In genomic region chr2:192487636-192488035, GRCh38 we compare ENCODE assay signal across 17 cellular contexts.
DNase-seq lines count a peak whose midpoint lies in the region; ATAC-seq, FAIRE-seq and TF ChIP-seq lines count a peak whose summit lies in the region.
"Had no signal": no experiment of that assay in that cellular context is flagged by ENCODE, and none has a peak within 500 bp of the region (broad histone marks: within the 10 kb centered on the region; RNA-seq: fewer than 3 reads in every experiment).

No MANE protein-coding gene starts in this region.

- H3K4me3 ChIP-seq in PC-9 (no peak overlapping the region), hepatocyte (no peak overlapping the region), small intestine (ENCODE audit: low read depth in 1 of 2, low read length in 2 of 2) (peak overlapping the region in 1 of 2 donors; percentile 36)
- H3K4me3 ChIP-seq: BLaER1 treated with 17β-estradiol and CSF1 and Interleukin-3, amounts not matched to agents 10 nM and 100 nM; GM12878; HAP-1 had no signal

- no peaks in the 10 kb centered on the region for H3K27me3 Mint-ChIP-seq in Calu3 (ENCODE audit: unreplicated experiment)
- no peaks in the 10 kb centered on the region for H3K27me3 Mint-ChIP-seq in HFFc6 (ENCODE audit: insufficient read depth)
- H3K27me3 Mint-ChIP-seq: CD4-positive, CD25-positive, alpha-beta regulatory T cell had no signal

- no peak for FAIRE-seq in small intestine (lab: Jason Lieb, UNC)
- FAIRE-seq: GM12878, H1 had no signal

- TF ChIP-seq CTCF in Calu3 (IDR thresholded peaks at IDR 0.05; ENCODE audit: unreplicated experiment) (no peak), PC-9 (conservative IDR thresholded peaks at IDR 0.05) (no peak), hepatocyte (IDR thresholded peaks at IDR 0.05; ENCODE audit: poor library complexity) (no peak), HFFc6 (IDR thresholded peaks at IDR 0.05) (no peak)

- POLR2A ChIA-PET in PC-9 (lab: Charles Lee; ENCODE audit: unreplicated experiment): no interaction called here

- WGBS in hepatocyte (ENCODE audit: low lambda C conversion rate, missing lambda C conversion rate): 87% methylated on average over 11 of the region's 11 CpGs
- 25 to 57% (median 31%) methylated on average over 11 of the region's 11 CpGs for WGBS in small intestine, 3 donors

- H3K36me3 Mint-ChIP-seq in Calu3 (ENCODE audit: insufficient read depth, unreplicated experiment) (peaks cover 5% of the 10 kb centered on the region), HFFc6 (ENCODE audit: low read depth) (no peaks in the 10 kb centered on the region)
- H3K36me3 Mint-ChIP-seq: CD4-positive, CD25-positive, alpha-beta regulatory T cell had no signal

- 0 out of 2 replicates have a peak overlapping the region, but pooled peaks have one; percentile 16 for H2AFZ ChIP-seq in PC-9
- H2AFZ ChIP-seq in hepatocyte: no peak overlapping the region

- H3K36me3 ChIP-seq in PC-9 (ENCODE audit: low read depth) (no peaks in the 10 kb centered on the region), hepatocyte (replicated peaks; ENCODE audit: insufficient read depth, low read depth) (no peaks in the 10 kb centered on the region), small intestine (ENCODE audit: control insufficient read depth in 2 of 2, insufficient read depth in 2 of 2, low read length in 2 of 2) (no peaks in the 10 kb centered on the region)
- H3K36me3 ChIP-seq: BLaER1 treated with 17β-estradiol and CSF1 and Interleukin-3, amounts not matched to agents 10 nM and 100 nM; HAP-1 had no signal

- H3K27ac Mint-ChIP-seq in Calu3 (ENCODE audit: unreplicated experiment) (peak overlapping the region; percentile 69), HFFc6 (no peak overlapping the region)

- no peaks in the 10 kb centered on the region for H3K79me2 ChIP-seq in PC-9 (ENCODE audit: low read depth)
- H3K79me2 ChIP-seq in hepatocyte: no peaks in the 10 kb centered on the region

- ATAC-seq in GM19328 (IDR thresholded peaks at IDR 0.05; ENCODE audit: unreplicated experiment) (no peak), HG03432 (IDR thresholded peaks at IDR 0.05; ENCODE audit: unreplicated experiment) (no peak)
- ATAC-seq: GM12878 had no signal

- H3K9me3 ChIP-seq in PC-9 (ENCODE audit: insufficient read depth, low read depth) (no peaks in the 10 kb centered on the region), hepatocyte (ENCODE audit: low read depth) (no peaks in the 10 kb centered on the region), small intestine (ENCODE audit: control insufficient read depth, low read depth) (no peaks in the 10 kb centered on the region)

- BruUV-seq in Calu3 (replicated peaks; lab: Mats Ljungman, UMichigan): no TSS peak
- no TSS peak for BruUV-seq in PC-9 (replicated peaks; lab: Mats Ljungman, UMichigan)

- H3K9me2 ChIP-seq in PC-9 (ENCODE audit: insufficient read depth) (no peaks in the 10 kb centered on the region; the same call in 1 of the 2 replicates), hepatocyte (replicated peaks; ENCODE audit: insufficient read depth) (no peaks in the 10 kb centered on the region)

- H3K4me3 Mint-ChIP-seq in Calu3 (ENCODE audit: low read depth, unreplicated experiment): peak overlapping the region; percentile 68
- H3K4me3 Mint-ChIP-seq in HFFc6: no peak overlapping the region
- H3K4me3 Mint-ChIP-seq: CD4-positive, CD25-positive, alpha-beta regulatory T cell had no signal

- H3K9me3 Mint-ChIP-seq in Calu3 (ENCODE audit: low read depth, unreplicated experiment): no peaks in the 10 kb centered on the region
- H3K9me3 Mint-ChIP-seq in HFFc6: peaks cover 41% of the 10 kb centered on the region

- intact Hi-C loops in Calu3 (cut with micrococcal nuclease; ENCODE audit: unreplicated experiment): no loop called here
- intact Hi-C loops in PC-9 (cut with micrococcal nuclease; ENCODE audit: unreplicated experiment): no loop called here

- CTCF ChIA-PET in Calu3 (lab: Charles Lee): no interaction called here
- CTCF ChIA-PET in PC-9 (lab: Charles Lee): no interaction called here

- no peak overlapping the region for H3K27ac ChIP-seq in PC-9
- peak overlapping the region; percentile 92 for H3K27ac ChIP-seq in hepatocyte
- peak overlapping the region; percentile 92 to 95 for H3K27ac ChIP-seq in small intestine (ENCODE audit: low read depth in 1 of 2, low read length in 1 of 2)
- H3K27ac ChIP-seq: BLaER1 treated with 17β-estradiol and CSF1 and Interleukin-3, amounts not matched to agents 10 nM and 100 nM; HL-60 had no signal

- H3K27me3 ChIP-seq in PC-9 (ENCODE audit: insufficient read depth, low read depth) (no peaks in the 10 kb centered on the region), hepatocyte (no peaks in the 10 kb centered on the region), small intestine (ENCODE audit: control insufficient read depth in 2 of 2, insufficient read depth in 2 of 2, low read length in 2 of 2) (no peaks in the 10 kb centered on the region)
- H3K27me3 ChIP-seq: BLaER1 treated with 17β-estradiol and CSF1 and Interleukin-3, amounts not matched to agents 10 nM and 100 nM had no signal

- H3K4me1 ChIP-seq in PC-9 (replicated peaks; ENCODE audit: insufficient read depth): no peaks in the 10 kb centered on the region
- H3K4me1 ChIP-seq in hepatocyte (ENCODE audit: insufficient read depth): no peaks in the 10 kb centered on the region
- H3K4me1 ChIP-seq in small intestine (ENCODE audit: control insufficient read depth in 2 of 2, insufficient read depth in 1 of 2, low read depth in 1 of 2, low read length in 1 of 2): peaks cover 0 to 3% of the 10 kb centered on the region in 2 donors
- H3K4me1 ChIP-seq: BLaER1 treated with 17β-estradiol and CSF1 and Interleukin-3, amounts not matched to agents 10 nM and 100 nM; HAP-1 had no signal

- H3K4me2 ChIP-seq in PC-9 (peak overlapping the region; percentile 28; the same call in 1 of the 2 replicates), hepatocyte (peak overlapping the region; percentile 49)
- H3K4me2 ChIP-seq: BLaER1 treated with 17β-estradiol and CSF1 and Interleukin-3, amounts not matched to agents 10 nM and 100 nM had no signal

- H3K4me1 Mint-ChIP-seq in Calu3 (ENCODE audit: low read depth, unreplicated experiment) (peaks cover 16% of the 10 kb centered on the region), HFFc6 (ENCODE audit: low read depth) (no peaks in the 10 kb centered on the region)
- H3K4me1 Mint-ChIP-seq: CD4-positive, CD25-positive, alpha-beta regulatory T cell had no signal

- DNase-seq in Calu3: no peak
- DNase-seq in PC-9: no peak
- DNase-seq in hepatocyte (ENCODE audit: low spot score): peak; percentile 8
- peak; percentile 95 for DNase-seq in small intestine
- no peak for DNase-seq in HFFc6
- no peak for DNase-seq in NK-92 treated with Interleukin-12 subunit alpha and Interleukin-12 subunit beta, amount 100 ng/mL, for 24 hours (lab: John Stamatoyannopoulos, UW)
- DNase-seq: 8988T; ACHN; CD4-positive, CD25-positive, alpha-beta regulatory T cell; DMS 273 treated with DMSO at 0.1 percent for 48 hours had no signal

- H3F3A ChIP-seq in PC-9 (ENCODE audit: insufficient read depth, low read depth): no peaks in the 10 kb centered on the region

- H4K20me1 ChIP-seq in PC-9 (ENCODE audit: insufficient read depth): no peaks in the 10 kb centered on the region
- H4K20me1 ChIP-seq in hepatocyte (ENCODE audit: insufficient read depth, poor library complexity, severe bottlenecking): no peaks in the 10 kb centered on the region
- H4K20me1 ChIP-seq: BLaER1 treated with 17β-estradiol and CSF1 and Interleukin-3, amounts not matched to agents 10 nM and 100 nM had no signal

Comparison
In these comparisons a context has a peak if more than half of its experiments do, and no peak if none do; other contexts are left out.
1. DNase-seq: peak in hepatocyte (single experiment) and small intestine (single experiment); none in Calu3 (single experiment), PC-9 (0 of 2), HFFc6 (single experiment) and NK-92 treated with Interleukin-12 subunit alpha and Interleukin-12 subunit beta, amount 100 ng/mL, for 24 hours (single experiment).